ENCODE assay signal across 34 cellular contexts in the genomic region with DNA sequence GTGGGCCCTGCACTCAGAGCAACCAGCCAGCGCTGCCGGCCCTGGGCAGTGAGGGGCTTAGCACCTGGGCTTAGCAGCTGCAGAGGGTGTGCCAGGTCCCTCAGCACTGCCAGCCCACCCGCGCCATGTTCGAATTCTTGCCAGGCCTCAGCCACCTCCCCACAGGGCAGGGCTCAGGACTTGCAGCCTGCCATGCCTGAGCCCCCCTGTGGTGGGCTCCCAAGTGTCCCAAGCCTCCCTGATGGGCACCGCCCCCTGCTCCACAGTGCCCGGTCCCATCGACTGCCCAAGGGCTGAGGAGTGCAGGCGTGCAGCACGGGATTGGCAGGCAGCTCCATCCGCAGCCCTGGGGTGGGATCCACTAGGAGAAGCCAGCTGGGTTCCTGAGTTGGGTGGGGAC.
"Had no signal": no experiment of that assay in that cellular context is flagged by ENCODE, and none has a peak within 500 bp of the region (broad histone marks: within the 10 kb centered on the region; RNA-seq: fewer than 3 reads in every experiment).

No MANE protein-coding gene starts in this region.

- H3K4me3 ChIP-seq: MG63 had no signal

- H3K9me3 ChIP-seq: MG63 had no signal

- H3K27me3 ChIP-seq: MG63 had no signal

- DNase-seq: Karpas-422, Kasumi-1, MG63, MM.1S, MV-4-11, NCI-H1048, NCI-H1092, NCI-H1092 treated with DMSO at 0.1 percent for 48 hours, NCI-H1105, NCI-H1105 treated with DMSO at 0.1 percent for 48 hours, NCI-H1417, NCI-H1417 treated with DMSO at 0.1 percent for 48 hours, NCI-H1436, NCI-H1436 treated with DMSO at 0.1 percent for 48 hours, NCI-H146, NCI-H1694 treated with DMSO at 0.1 percent for 48 hours, NCI-H187, NCI-H187 treated with DMSO at 0.1 percent for 48 hours, NCI-H1930, NCI-H2029, NCI-H2029 treated with DMSO at 0.1 percent for 48 hours, NCI-H2081, NCI-H2081 treated with DMSO at 0.1 percent for 48 hours, NCI-H2107, NCI-H2171, NCI-H2171 treated with DMSO at 0.1 percent for 48 hours, NCI-H2227 treated with DMSO at 0.1 percent for 48 hours, NCI-H226, NCI-H345, NCI-H446, NCI-H446 treated with DMSO at 0.1 percent for 48 hours, NCI-H510A, NCI-H510A treated with DMSO at 0.1 percent for 48 hours, NCI-H524 had no signal

- H3K36me3 ChIP-seq: MG63 had no signal
